Comparison of ENCODE assay signal across 19 cellular contexts in genomic region chr17:50594040-50594618, GRCh38. TPM values are rescaled to one million over a fixed set of nuclear protein-coding genes. Genes with fewer than 3 reads are reported as not detected.
DNase-seq lines count a peak whose midpoint lies in the region; TF ChIP-seq lines count a peak whose summit lies in the region.
"Had no signal": no experiment of that assay in that cellular context is flagged by ENCODE, and none has a peak within 500 bp of the region (broad histone marks: within the 10 kb centered on the region; RNA-seq: fewer than 3 reads in every experiment).

No MANE protein-coding gene starts in this region.

- no peak overlapping the region for H3K4me2 ChIP-seq in mesendoderm (ENCODE audit: low read length)
- H3K4me2 ChIP-seq: A549 had no signal

- H4K5ac ChIP-seq in mesendoderm (ENCODE audit: low read length): no peak overlapping the region

- H4K8ac ChIP-seq in mesendoderm (ENCODE audit: low read depth, low read length): no peak overlapping the region

- H3K4me1 Mint-ChIP-seq in brain (peaks cover 65% of the 10 kb centered on the region), progenitor cell of endocrine pancreas (ENCODE audit: low read depth) (peaks cover 19% of the 10 kb centered on the region)
- H3K4me1 Mint-ChIP-seq: CD4-positive, alpha-beta memory T cell had no signal

- H3K4me3 ChIP-seq in mesendoderm (ENCODE audit: low read length): no peak overlapping the region
- H3K4me3 ChIP-seq: A549, GM23248 had no signal

- H2BK15ac ChIP-seq in mesendoderm (replicated peaks; ENCODE audit: low read depth): no peak overlapping the region

- no peak overlapping the region for H3K56ac ChIP-seq in mesendoderm (ENCODE audit: low read length)

- H3K23ac ChIP-seq in mesendoderm (ENCODE audit: low read length): no peak overlapping the region

- no peak overlapping the region for H3K9ac ChIP-seq in mesendoderm (ENCODE audit: low read length)
- H3K9ac ChIP-seq: GM23248 had no signal

- peaks cover 4% of the 10 kb centered on the region for H3K36me3 Mint-ChIP-seq in brain
- H3K36me3 Mint-ChIP-seq in progenitor cell of endocrine pancreas (ENCODE audit: insufficient read depth): no peaks in the 10 kb centered on the region
- H3K36me3 Mint-ChIP-seq: CD4-positive, alpha-beta memory T cell had no signal

- H3K79me1 ChIP-seq in mesendoderm (ENCODE audit: low read length): no peaks in the 10 kb centered on the region

- no peaks in the 10 kb centered on the region for H3K79me2 ChIP-seq in mesendoderm (ENCODE audit: control insufficient read depth, insufficient read depth, low read length)

- H3K27ac ChIP-seq in mesendoderm (ENCODE audit: low read depth, low read length): no peak overlapping the region
- H3K27ac ChIP-seq: A549, GM23248 had no signal

- H3K9me3 Mint-ChIP-seq in brain (no peaks in the 10 kb centered on the region), progenitor cell of endocrine pancreas (ENCODE audit: low read depth) (no peaks in the 10 kb centered on the region)
- H3K9me3 Mint-ChIP-seq: CD4-positive, alpha-beta memory T cell had no signal

- no peak overlapping the region for H3K4ac ChIP-seq in mesendoderm (ENCODE audit: low read depth, low read length)

- DNase-seq in NCI-H524 (lab: John Stamatoyannopoulos, UW) (peak; percentile 25 to 57), NCI-H524 treated with DMSO at 0.1 percent for 48 hours (lab: John Stamatoyannopoulos, UW) (no peak), NCI-H82 (lab: John Stamatoyannopoulos, UW) (peak; percentile 74), progenitor cell of endocrine pancreas (ENCODE audit: low spot score, unreplicated experiment) (no peak), NCI-H2171 treated with DMSO at 0.1 percent for 48 hours (lab: John Stamatoyannopoulos, UW) (no peak), mesendoderm (no peak)
- DNase-seq in activated CD4-positive, alpha-beta T cell treated with anti-CD3 and anti-CD28 coated beads, Interleukin-2, amount 50 U/mL, for 48 hours: no peak
- DNase-seq: CD4-positive, alpha-beta memory T cell; DND-41; GM23248; HCEC 1CT; NCI-H226; NK-92 treated with Interleukin-12 subunit alpha and Interleukin-12 subunit beta, amount 100 ng/mL, for 24 hours; OCI-M1; T-helper 1 cell had no signal

- no peak overlapping the region for H2AK5ac ChIP-seq in mesendoderm (ENCODE audit: low read length)

- H3K18ac ChIP-seq in mesendoderm (ENCODE audit: low read length): no peak overlapping the region

- H3K27me3 Mint-ChIP-seq in brain (no peaks in the 10 kb centered on the region), progenitor cell of endocrine pancreas (peaks cover 4% of the 10 kb centered on the region)

- TF ChIP-seq CTCF in brain (conservative IDR thresholded peaks at IDR 0.05) (no peak), progenitor cell of endocrine pancreas (IDR thresholded peaks at IDR 0.05; ENCODE audit: unreplicated experiment) (no peak)

- peak overlapping the region in 4 of 5 experiments; percentile 75 to 95 (median 92) for H3K27ac Mint-ChIP-seq in brain
- peak overlapping the region; percentile 37 for H3K27ac Mint-ChIP-seq in progenitor cell of endocrine pancreas

- no peak overlapping the region for H2BK120ac ChIP-seq in mesendoderm (ENCODE audit: low read depth, low read length)

- no CpG with 5 or more reads among the region's 10 CpGs for WGBS in mesendoderm (ENCODE audit: extremely low coverage, insufficient coverage, low lambda C conversion rate)

- H3K27me3 ChIP-seq in mesendoderm (ENCODE audit: insufficient read depth, low read length, poor library complexity): no peaks in the 10 kb centered on the region

- no peak overlapping the region for H2BK5ac ChIP-seq in mesendoderm (ENCODE audit: low read length)

- no peaks in the 10 kb centered on the region for H3K36me3 ChIP-seq in mesendoderm (ENCODE audit: control insufficient read depth, insufficient read depth, low read length)

- no peaks in the 10 kb centered on the region for H3K4me1 ChIP-seq in mesendoderm (ENCODE audit: control insufficient read depth, low read depth, low read length)
- H3K4me1 ChIP-seq: A549 had no signal

- H3K4me3 Mint-ChIP-seq in brain (no peak overlapping the region), progenitor cell of endocrine pancreas (ENCODE audit: low read depth) (no peak overlapping the region)
- H3K4me3 Mint-ChIP-seq: CD4-positive, alpha-beta memory T cell had no signal

RNA-seq across cellular contexts. Expression of gene CACNA1G, which starts 33.6 kb away (rescaled TPM):
- polyA plus RNA-seq in brain (ENCODE audit: insufficient read depth, low read depth, low replicate concordance): 2.0 TPM
- 0.19 and 0.36 TPM in 2 replicates for total RNA-seq in progenitor cell of endocrine pancreas
- polyA plus RNA-seq in mesendoderm (2013, experiment 1 of 2): 1.8 TPM
- polyA plus RNA-seq in mesendoderm (2013, experiment 2 of 2): 1.6 TPM
- total RNA-seq: Calu3; CD4-positive, alpha-beta memory T cell had no signal
- polyA plus RNA-seq: CD4-positive, alpha-beta memory T cell had no signal

RNA-seq across cellular contexts. Expression of gene ABCC3, which starts 40.6 kb away (rescaled TPM):
- 0.97 TPM for polyA plus RNA-seq in brain (ENCODE audit: insufficient read depth, low read depth, low replicate concordance)
- 1.6 and 2.3 TPM in 2 replicates for total RNA-seq in progenitor cell of endocrine pancreas
- 0.13 TPM for polyA plus RNA-seq in mesendoderm (2013, experiment 1 of 2)
- 0.15 TPM for polyA plus RNA-seq in mesendoderm (2013, experiment 2 of 2)
- total RNA-seq: G401 had no signal
- polyA plus RNA-seq: CD4-positive, alpha-beta memory T cell had no signal

RNA-seq across cellular contexts. Expression of gene SPATA20, which starts 47.2 kb away (rescaled TPM):
- polyA plus RNA-seq in brain (ENCODE audit: insufficient read depth, low read depth, low replicate concordance): 22.1 TPM
- 84.1 and 90.3 TPM in 2 replicates for total RNA-seq in progenitor cell of endocrine pancreas
- polyA plus RNA-seq in mesendoderm (2013, experiment 1 of 2): 9.8 TPM
- polyA plus RNA-seq in mesendoderm (2013, experiment 2 of 2): 9.4 TPM

Comparison
In these comparisons a context has a peak if more than half of its experiments do, and no peak if none do; other contexts are left out.
1. DNase-seq: peak in NCI-H524 (2 of 2) and NCI-H82 (single experiment); none in NCI-H524 treated with DMSO at 0.1 percent for 48 hours (single experiment), progenitor cell of endocrine pancreas (single experiment), NCI-H2171 treated with DMSO at 0.1 percent for 48 hours (single experiment), mesendoderm (single experiment) and activated CD4-positive, alpha-beta T cell treated with anti-CD3 and anti-CD28 coated beads, Interleukin-2, amount 50 U/mL, for 48 hours (0 of 2).